18 cellular contexts compared by ENCODE assay signal in genomic region chr3:37910666-37911400, GRCh38. TPM values are rescaled to one million over a fixed set of nuclear protein-coding genes. Genes with fewer than 3 reads are reported as not detected.
DNase-seq lines count a peak whose midpoint lies in the region; ATAC-seq, FAIRE-seq and TF ChIP-seq lines count a peak whose summit lies in the region.
"Had no signal": no experiment of that assay in that cellular context is flagged by ENCODE, and none has a peak within 500 bp of the region (broad histone marks: within the 10 kb centered on the region; RNA-seq: fewer than 3 reads in every experiment).

No MANE protein-coding gene starts in this region.

- H3K27ac ChIP-seq in WERI-Rb-1, result peak overlapping the region; percentile 75
- H3K27ac ChIP-seq in kidney (ENCODE audit: low read depth in 2 of 2, low read length in 2 of 2), result peak overlapping the region; percentile 62 to 81
- H3K27ac ChIP-seq in neutrophil, result peak overlapping the region; percentile 46
- H3K27ac ChIP-seq: vagina had no signal

- no peak for FAIRE-seq in kidney (lab: Jason Lieb, UNC)
- FAIRE-seq: HTR-8/SVneo had no signal

- H3K9me3 ChIP-seq in Caco-2, result no peaks in the 10 kb centered on the region; the same call in 1 of the 2 replicates
- H3K9me3 ChIP-seq in WERI-Rb-1 (ENCODE audit: severe bottlenecking), result no peaks in the 10 kb centered on the region
- H3K9me3 ChIP-seq in kidney (ENCODE audit: control insufficient read depth in 1 of 2, low read length in 2 of 2), result no peaks in the 10 kb centered on the region
- no peaks in the 10 kb centered on the region for H3K9me3 ChIP-seq in neutrophil
- H3K9me3 ChIP-seq: stomach, vagina had no signal

- H3K4me3 Mint-ChIP-seq in Caco-2 (ENCODE audit: unreplicated experiment), result no peak overlapping the region
- H3K4me3 Mint-ChIP-seq: central memory CD8-positive, alpha-beta T cell; endodermal cell; HFFc6; naive B cell had no signal

- CTCF ChIA-PET in Caco-2 (lab: Charles Lee), result interaction anchor here (1.3 kb wide), 1 partner anchor 56 kb away, joined by 3 read pairs; no protein-coding TSS in a partner anchor

- no peaks in the 10 kb centered on the region for H3K9me3 Mint-ChIP-seq in Caco-2 (ENCODE audit: unreplicated experiment)
- H3K9me3 Mint-ChIP-seq: central memory CD8-positive, alpha-beta T cell; HFFc6 had no signal

- no peak for TF ChIP-seq CTCF in Caco-2 (IDR thresholded peaks at IDR 0.05; ENCODE audit: insufficient read depth in 1 of 2, low read depth in 1 of 2, low read length in 1 of 2, severe bottlenecking in 1 of 2, unreplicated experiment in 1 of 2)
- no peak for TF ChIP-seq CTCF in WERI-Rb-1 (IDR thresholded peaks at IDR 0.05; ENCODE audit: low read depth, low read length)
- no peak for TF ChIP-seq CTCF in kidney (IDR thresholded peaks at IDR 0.05; ENCODE audit: borderline replicate concordance, extremely low read depth, insufficient read depth)
- no peak for TF ChIP-seq CTCF in neutrophil (IDR thresholded peaks at IDR 0.05)

- peak overlapping the region in 1 of 2 donors; percentile 36 for H3K9ac ChIP-seq in kidney (ENCODE audit: low read length in 2 of 2)

- intact Hi-C loops in Caco-2 (cut with micrococcal nuclease; ENCODE audit: unreplicated experiment) (loop anchor here (5.0 kb wide), 1 partner anchor 56 kb away; no protein-coding TSS in a partner anchor), kidney (cut with DNase I) (no loop called here)

- POLR2A ChIA-PET in Caco-2 (lab: Charles Lee), result no interaction called here

- H3K36me3 Mint-ChIP-seq in Caco-2 (ENCODE audit: insufficient read depth, unreplicated experiment), result peaks cover 13% of the 10 kb centered on the region

- peaks cover 5% of the 10 kb centered on the region for H3K4me1 Mint-ChIP-seq in Caco-2 (ENCODE audit: low read depth, unreplicated experiment)
- H3K4me1 Mint-ChIP-seq: naive B cell had no signal

- H3K4me3 ChIP-seq in Caco-2 (ENCODE audit: low read depth, low read length) (no peak overlapping the region), WERI-Rb-1 (ENCODE audit: low read depth, low read length) (no peak overlapping the region), kidney (ENCODE audit: low read length in 2 of 2) (no peak overlapping the region), neutrophil (ENCODE audit: low read depth in 1 of 2, low read length in 1 of 2) (no peak overlapping the region)
- H3K4me3 ChIP-seq: stomach, vagina had no signal

- H3K27ac Mint-ChIP-seq in Caco-2 (ENCODE audit: unreplicated experiment), result peak overlapping the region; percentile 10
- H3K27ac Mint-ChIP-seq: endodermal cell, HFFc6, naive B cell had no signal

- no peaks in the 10 kb centered on the region for H3K27me3 Mint-ChIP-seq in Caco-2 (ENCODE audit: insufficient read depth, unreplicated experiment)

- DNase-seq in Caco-2 (no peak), WERI-Rb-1 (peak; percentile 61), kidney (no peak), GM19238 (ENCODE audit: insufficient read length, low spot score) (no peak)
- DNase-seq in activated CD4-positive, alpha-beta T cell treated with anti-CD3 and anti-CD28 coated beads for 1 hour, result no peak
- no peak for DNase-seq in stimulated activated CD4-positive, alpha-beta T cell treated with anti-CD3 and anti-CD28 coated beads, Interleukin-2, amount 100 ng/mL, for 24 hours
- DNase-seq: EL, endodermal cell, HFFc6, left ventricle myocardium superior, naive B cell, NCI-H146, stomach had no signal

- H3K36me3 ChIP-seq in Caco-2 (ENCODE audit: control insufficient read depth, insufficient read depth, low read length), result no peaks in the 10 kb centered on the region
- H3K36me3 ChIP-seq in WERI-Rb-1, result no peaks in the 10 kb centered on the region; the same call in 1 of the 2 replicates
- H3K36me3 ChIP-seq in kidney (ENCODE audit: control insufficient read depth in 1 of 2, insufficient read depth in 2 of 2, low read length in 2 of 2), result no peaks in the 10 kb centered on the region
- H3K36me3 ChIP-seq in neutrophil, result no peaks in the 10 kb centered on the region
- H3K36me3 ChIP-seq: stomach, vagina had no signal

- no peak for ATAC-seq in HG02981 (IDR thresholded peaks at IDR 0.05; ENCODE audit: unreplicated experiment)
- ATAC-seq: left ventricle myocardium superior had no signal

- H3K4me1 ChIP-seq in Caco-2 (peaks cover 9% of the 10 kb centered on the region), kidney (ENCODE audit: control insufficient read depth in 1 of 2, insufficient read depth in 1 of 2, low read depth in 1 of 2, low read length in 2 of 2) (peaks cover 38 to 45% of the 10 kb centered on the region in 2 donors), neutrophil (ENCODE audit: control insufficient read depth in 1 of 2, insufficient read depth in 1 of 2, low read depth in 1 of 2, low read length in 1 of 2) (peaks cover 41 to 57% of the 10 kb centered on the region in 2 experiments)

- BruUV-seq in Caco-2 (replicated peaks; lab: Mats Ljungman, UMichigan), result no TSS peak

- H3K27me3 ChIP-seq in Caco-2 (replicated peaks; ENCODE audit: control insufficient read depth, insufficient read depth, low read length) (no peaks in the 10 kb centered on the region), WERI-Rb-1 (ENCODE audit: insufficient read depth, low read depth, severe bottlenecking) (no peaks in the 10 kb centered on the region), neutrophil (no peaks in the 10 kb centered on the region)
- H3K27me3 ChIP-seq: stomach, vagina had no signal

RNA-seq across cellular contexts. Expression of gene CTDSPL, which starts 49.2 kb away (rescaled TPM):
- 56.5 and 60.9 TPM in 2 replicates for total RNA-seq in Caco-2 (2022)
- 78.3 TPM for total RNA-seq in kidney
- 55.9 TPM for polyA plus RNA-seq in kidney (ENCODE audit: insufficient read depth, low read depth, low replicate concordance)
